Comparison of ENCODE assay signal across 1 cellular context in the genomic region with DNA sequence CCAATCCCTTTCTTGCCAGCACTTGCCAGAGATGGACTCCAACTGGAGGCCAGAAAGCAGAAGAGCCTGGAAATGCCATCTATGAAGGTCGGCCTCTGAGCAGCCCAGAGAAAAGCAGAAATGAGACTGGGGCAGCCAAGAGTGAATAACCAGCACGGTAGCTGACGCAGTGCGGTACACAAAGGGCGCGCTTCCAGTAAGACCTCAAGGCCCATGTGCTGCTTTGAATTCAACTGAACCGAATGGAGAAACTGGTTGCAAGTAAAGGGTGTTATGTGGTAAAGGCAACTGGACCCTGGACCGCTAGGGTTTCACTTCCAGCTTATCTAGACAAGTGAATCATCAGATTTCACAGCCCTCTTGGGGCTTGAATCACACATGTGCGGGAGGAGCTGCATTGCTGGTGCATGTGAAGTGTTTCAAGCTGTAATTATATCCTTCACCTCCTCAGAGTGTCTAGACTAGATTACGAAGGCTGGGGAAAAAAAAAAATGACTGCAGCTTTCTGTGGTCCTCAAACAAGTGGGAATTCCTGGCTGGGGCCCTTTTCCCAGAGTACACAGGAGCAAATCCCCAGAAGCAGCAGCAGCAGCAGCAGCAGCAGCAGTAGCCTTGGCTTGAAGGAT.
A peak's percentile ranks its signal among the peaks of the same experiment; 100 is the strongest.
TF ChIP-seq lines count a peak whose summit lies in the region.

No MANE protein-coding gene starts in this region.

TF ChIP-seq in HEK293, 187 proteins besides CTCF, POLR2A, EP300 and RAD21 (continued from another document):
- TF ChIP-seq, protein P1, sequence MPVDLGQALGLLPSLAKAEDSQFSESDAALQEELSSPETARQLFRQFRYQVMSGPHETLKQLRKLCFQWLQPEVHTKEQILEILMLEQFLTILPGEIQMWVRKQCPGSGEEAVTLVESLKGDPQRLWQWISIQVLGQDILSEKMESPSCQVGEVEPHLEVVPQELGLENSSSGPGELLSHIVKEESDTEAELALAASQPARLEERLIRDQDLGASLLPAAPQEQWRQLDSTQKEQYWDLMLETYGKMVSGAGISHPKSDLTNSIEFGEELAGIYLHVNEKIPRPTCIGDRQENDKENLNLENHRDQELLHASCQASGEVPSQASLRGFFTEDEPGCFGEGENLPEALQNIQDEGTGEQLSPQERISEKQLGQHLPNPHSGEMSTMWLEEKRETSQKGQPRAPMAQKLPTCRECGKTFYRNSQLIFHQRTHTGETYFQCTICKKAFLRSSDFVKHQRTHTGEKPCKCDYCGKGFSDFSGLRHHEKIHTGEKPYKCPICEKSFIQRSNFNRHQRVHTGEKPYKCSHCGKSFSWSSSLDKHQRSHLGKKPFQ (tag by site-specific recombination; IDR thresholded peaks at IDR 0.05) = peak; percentile 83
- TF ChIP-seq HOXD13 (CRISPR knock-in tag; IDR thresholded peaks at IDR 0.05; ENCODE audit: borderline replicate concordance) (peak; percentile 72; the same call in 1 of the 2 replicates), MYNN (tag by site-specific recombination; IDR thresholded peaks at IDR 0.05; ENCODE audit: borderline replicate concordance) (no peak)
